In genomic region chr21:45981641-45982255, GRCh38 we compare ENCODE assay signal across 1 cellular context.
TF ChIP-seq lines count a peak whose summit lies in the region.

TSS of gene COL6A1 (plus strand) at chr21:45981770. CDS start at chr21:45981851, 81 bp downstream.

TF ChIP-seq in HEK293T, 16 proteins besides CTCF, POLR2A, EP300 and RAD21 (continued from another document):
- TF ChIP-seq CTBP1 (IDR thresholded peaks at IDR 0.05; ENCODE audit: borderline replicate concordance) (no peak), LEF1 (IDR thresholded peaks at IDR 0.05; ENCODE audit: borderline replicate concordance) (no peak), FOXK2 (IDR thresholded peaks at IDR 0.05) (no peak), TARDBP (IDR thresholded peaks at IDR 0.05) (no peak), FOXM1 (IDR thresholded peaks at IDR 0.05; ENCODE audit: borderline replicate concordance) (no peak), HDGF (IDR thresholded peaks at IDR 0.05; ENCODE audit: borderline replicate concordance) (no peak), SUZ12 (IDR thresholded peaks at IDR 0.05) (no peak), NFRKB (IDR thresholded peaks at IDR 0.05) (no peak), SP1 (IDR thresholded peaks at IDR 0.05) (no peak), ARNT (IDR thresholded peaks at IDR 0.05) (no peak)
